ENCODE assay signal across 18 cellular contexts in the genomic region with DNA sequence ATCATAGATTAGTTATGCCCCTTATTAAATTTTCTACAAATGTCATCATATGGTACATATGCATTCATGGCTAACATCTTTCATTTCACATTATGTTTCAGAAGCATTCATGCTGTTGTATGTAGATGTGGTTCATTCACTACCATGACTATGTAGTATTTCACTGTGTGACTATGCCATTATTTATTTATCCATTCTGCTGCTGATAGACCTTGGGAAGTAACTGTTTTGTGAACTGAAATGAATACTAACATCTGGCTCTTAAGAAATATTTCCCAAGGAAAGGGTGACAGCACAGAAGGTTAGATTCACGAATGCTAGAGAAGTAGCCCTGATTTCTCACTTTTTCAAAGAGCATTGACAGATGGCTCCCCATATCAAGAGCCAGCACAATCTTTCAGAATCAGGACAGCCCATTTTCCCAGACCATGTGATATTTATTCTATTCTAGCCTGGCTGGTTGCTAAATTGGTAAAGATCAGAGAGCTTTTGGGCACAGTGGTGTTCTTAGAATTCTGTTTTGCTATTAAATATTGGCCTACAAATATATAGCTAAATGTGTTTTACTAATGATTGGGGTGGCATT.
A peak's percentile ranks its signal among the peaks of the same experiment; 100 is the strongest.
DNase-seq lines count a peak whose midpoint lies in the region; TF ChIP-seq lines count a peak whose summit lies in the region.
"Had no signal": no experiment of that assay in that cellular context is flagged by ENCODE, and none has a peak within 500 bp of the region (broad histone marks: within the 10 kb centered on the region; RNA-seq: fewer than 3 reads in every experiment).

No MANE protein-coding gene starts in this region.

- no peak for TF ChIP-seq CTCF in MM.1S (IDR thresholded peaks at IDR 0.05; ENCODE audit: low read length)

- H3K4me3 ChIP-seq in MM.1S (ENCODE audit: low read length) = no peak overlapping the region
- H3K4me3 ChIP-seq: BLaER1 had no signal

- H3K27me3 ChIP-seq in MM.1S (replicated peaks; ENCODE audit: insufficient read depth, low read length) = no peaks in the 10 kb centered on the region
- H3K27me3 ChIP-seq: BLaER1 had no signal

- H3F3A ChIP-seq in MM.1S (ENCODE audit: insufficient read depth, low read length) = no peaks in the 10 kb centered on the region

- no peaks in the 10 kb centered on the region for H3K9me2 ChIP-seq in MM.1S (replicated peaks; ENCODE audit: insufficient read depth, low read length)

- peaks cover 9% of the 10 kb centered on the region; the same call in 1 of the 2 replicates for H3K4me1 ChIP-seq in MM.1S (ENCODE audit: low read length)
- H3K4me1 ChIP-seq: BLaER1 had no signal

- no peaks in the 10 kb centered on the region for H3K9me3 ChIP-seq in MM.1S (replicated peaks; ENCODE audit: insufficient read depth, low read length)
- H3K9me3 ChIP-seq: BLaER1 had no signal

- no peaks in the 10 kb centered on the region for H3K79me2 ChIP-seq in MM.1S (ENCODE audit: low read length)

- no peak overlapping the region for H3K4me2 ChIP-seq in MM.1S (ENCODE audit: low read depth, low read length)
- H3K4me2 ChIP-seq: BLaER1 had no signal

- no peak overlapping the region for H3K27ac ChIP-seq in MM.1S (ENCODE audit: low read length)
- H3K27ac ChIP-seq: BLaER1, HL-60 had no signal

- no peak overlapping the region for H3K9ac ChIP-seq in MM.1S (ENCODE audit: low read length)
- H3K9ac ChIP-seq: BLaER1 had no signal

- DNase-seq in NCI-H1417 (lab: John Stamatoyannopoulos, UW) (peak in 2 of 3 experiments; percentile 16 to 54), NCI-H1417 treated with DMSO at 0.1 percent for 48 hours (lab: John Stamatoyannopoulos, UW) (no peak), DMS 273 treated with DMSO at 0.1 percent for 48 hours (lab: John Stamatoyannopoulos, UW) (peak; percentile 61), NCI-H524 (lab: John Stamatoyannopoulos, UW) (peak; percentile 52 to 87), cerebellar cortex (ENCODE audit: low spot score) (peak; percentile 56), MM.1S (no peak), hippocampal formation (lab: John Stamatoyannopoulos, UW) (no peak), COR-L47 (lab: John Stamatoyannopoulos, UW) (no peak)
- DNase-seq: 8988T; Calu3; CD4-positive, alpha-beta memory T cell; GF-D8; GOT3; H7; HFFc6; IMR-90 had no signal

- H4K20me1 ChIP-seq in MM.1S (ENCODE audit: insufficient read depth, low read length) = no peaks in the 10 kb centered on the region
- H4K20me1 ChIP-seq: BLaER1 had no signal

- H3K36me3 ChIP-seq in MM.1S (replicated peaks; ENCODE audit: insufficient read depth, low read length) = no peaks in the 10 kb centered on the region
- H3K36me3 ChIP-seq: BLaER1 had no signal

- no peak overlapping the region for H2AFZ ChIP-seq in MM.1S (ENCODE audit: low read length)

Comparison
In these comparisons a context has a peak if more than half of its experiments do, and no peak if none do; other contexts are left out.
1. DNase-seq: peak in NCI-H1417 (2 of 3), DMS 273 treated with DMSO at 0.1 percent for 48 hours (single experiment), NCI-H524 (2 of 2) and cerebellar cortex (single experiment); none in NCI-H1417 treated with DMSO at 0.1 percent for 48 hours (single experiment), MM.1S (single experiment), hippocampal formation (0 of 2) and COR-L47 (single experiment).